8 cellular contexts compared by ENCODE assay signal in the genomic region with DNA sequence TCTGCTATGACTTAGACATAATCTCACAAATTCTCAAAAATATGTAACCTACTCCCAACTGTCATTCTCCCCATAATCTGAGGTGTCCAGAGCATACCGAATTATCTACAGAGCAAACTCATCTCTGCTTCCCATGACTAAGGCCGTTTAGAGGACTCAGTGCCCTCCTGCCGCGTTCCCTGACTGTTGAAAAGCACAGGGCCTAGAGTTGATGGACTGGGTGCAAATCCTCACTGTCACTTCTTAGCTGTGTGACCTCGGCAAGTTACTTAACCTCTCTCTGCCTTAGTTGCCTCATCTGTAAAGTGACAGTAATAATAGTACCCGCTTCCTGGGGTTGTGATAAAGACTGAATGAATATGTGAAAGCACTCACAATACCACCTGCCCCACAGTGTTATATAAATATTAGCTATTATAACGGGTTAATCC. TPM values are rescaled to one million over a fixed set of nuclear protein-coding genes. Genes with fewer than 3 reads are reported as not detected.
A peak's percentile ranks its signal among the peaks of the same experiment; 100 is the strongest.
DNase-seq lines count a peak whose midpoint lies in the region; ATAC-seq and TF ChIP-seq lines count a peak whose summit lies in the region.

No MANE protein-coding gene starts in this region.

- H3K9me3 ChIP-seq in iPS-18c (ENCODE audit: control insufficient read depth, insufficient read depth, low read length) (no peaks in the 10 kb centered on the region), tibial artery (no peaks in the 10 kb centered on the region)

- H3K4me1 Mint-ChIP-seq in activated T-cell treated with anti-CD3 and anti-CD28 coated beads, Interleukin-2, amount 50 U/mL, for 72 hours (ENCODE audit: low read depth): peaks cover 25% of the 10 kb centered on the region

- peaks cover 6 to 7% of the 10 kb centered on the region in 2 donors for H3K36me3 Mint-ChIP-seq in activated T-cell treated with anti-CD3 and anti-CD28 coated beads, Interleukin-2, amount 50 U/mL, for 72 hours (ENCODE audit: insufficient read depth in 2 of 2)

- H3K36me3 ChIP-seq in tibial artery: no peaks in the 10 kb centered on the region

- peaks cover 0 to 9% (median 7%) of the 10 kb centered on the region in 4 donors for H3K4me1 ChIP-seq in tibial artery

- no peaks in the 10 kb centered on the region for H3K27me3 ChIP-seq in tibial artery

- peak overlapping the region; percentile 73 to 89 for H3K4me3 Mint-ChIP-seq in activated T-cell treated with anti-CD3 and anti-CD28 coated beads, Interleukin-2, amount 50 U/mL, for 72 hours

- H3K9me3 Mint-ChIP-seq in activated T-cell treated with anti-CD3 and anti-CD28 coated beads, Interleukin-2, amount 50 U/mL, for 72 hours: no peaks in the 10 kb centered on the region

- H3K27ac ChIP-seq in VCaP (peak overlapping the region; percentile 81), tibial artery (peak overlapping the region; percentile 91 to 97)

- ATAC-seq in activated T-cell treated with anti-CD3 and anti-CD28 coated beads, Interleukin-2, amount 50 U/mL, for 72 hours (replicated peaks in 1 of 2): no peak
- no peak for ATAC-seq in HG02840 (IDR thresholded peaks at IDR 0.05; ENCODE audit: low FRiP score, unreplicated experiment)
- no peak for ATAC-seq in GM19455 (IDR thresholded peaks at IDR 0.05; ENCODE audit: unreplicated experiment)
- ATAC-seq in HG03378 (IDR thresholded peaks at IDR 0.05; ENCODE audit: unreplicated experiment): no peak

- intact Hi-C loops in tibial artery (cut with DNase I; ENCODE audit: low total_unique reads): no loop called here

- H3K27ac Mint-ChIP-seq in activated T-cell treated with anti-CD3 and anti-CD28 coated beads, Interleukin-2, amount 50 U/mL, for 72 hours: no peak overlapping the region

- H3K27me3 Mint-ChIP-seq in activated T-cell treated with anti-CD3 and anti-CD28 coated beads, Interleukin-2, amount 50 U/mL, for 72 hours (ENCODE audit: low read depth): peaks cover 28% of the 10 kb centered on the region

- TF ChIP-seq CTCF in VCaP (conservative IDR thresholded peaks at IDR 0.05) (no peak), tibial artery (IDR thresholded peaks at IDR 0.05) (no peak)

- DNase-seq in activated T-cell treated with anti-CD3 and anti-CD28 coated beads, Interleukin-2, amount 50 U/mL, for 72 hours: no peak
- DNase-seq in activated T-cell treated with anti-CD3 and anti-CD28 coated beads for 4 hours: no peak
- DNase-seq in tibial artery: no peak

- H3K4me3 ChIP-seq in iPS-18c (ENCODE audit: insufficient read depth, low read depth, low read length) (peak overlapping the region; percentile 78), tibial artery (peak overlapping the region; percentile 72 to 76)

RNA-seq across cellular contexts. Expression of a gene that starts 4.7 kb away (rescaled TPM):
- 1 to 10 TPM; 2.3 to 2.8 TPM for total RNA-seq in activated T-cell treated with anti-CD3 and anti-CD28 coated beads, Interleukin-2, amount 50 U/mL, for 72 hours

RNA-seq across cellular contexts. Expression of a gene that starts 43.6 kb away (rescaled TPM):
- total RNA-seq in activated T-cell treated with anti-CD3 and anti-CD28 coated beads, Interleukin-2, amount 50 U/mL, for 72 hours: 10 to 100 TPM; 12.5 to 14.8 TPM
